In the genomic region with DNA sequence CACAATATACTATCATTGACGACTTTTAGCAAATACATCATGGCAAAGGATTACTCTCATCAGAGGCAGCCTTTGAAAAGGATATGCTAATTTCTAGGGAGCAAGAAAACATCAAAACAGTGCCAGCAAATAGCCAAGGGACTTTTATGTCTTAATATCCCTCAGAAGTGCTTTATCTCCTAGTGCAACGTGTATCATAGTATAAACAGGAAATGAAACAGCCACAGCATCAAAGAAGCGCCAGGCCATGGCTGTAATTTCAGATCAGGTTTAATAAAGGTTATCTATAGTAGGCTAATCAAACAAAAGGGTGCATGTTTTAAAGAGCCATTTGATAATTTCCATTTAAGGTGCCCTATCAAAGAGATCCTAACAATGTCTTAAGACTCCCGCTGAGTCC, we compare ENCODE assay signal across 26 cellular contexts.
"Had no signal": no experiment of that assay in that cellular context is flagged by ENCODE, and none has a peak within 500 bp of the region (broad histone marks: within the 10 kb centered on the region; RNA-seq: fewer than 3 reads in every experiment).

No MANE protein-coding gene starts in this region.

- H3K27ac ChIP-seq: foreskin keratinocyte, lower lobe of right lung, uterus had no signal

- DNase-seq: activated CD4-positive, alpha-beta T cell treated with anti-CD3 and anti-CD28 coated beads for 1 hour; activated CD8-positive, alpha-beta memory T cell treated with anti-CD3 and anti-CD28 coated beads for 24 hours; activated CD8-positive, alpha-beta memory T cell treated with anti-CD3 and anti-CD28 coated beads, Interleukin-2, amount 50 U/mL, for 48 hours; activated naive CD4-positive, alpha-beta T cell treated with anti-CD3 and anti-CD28 coated beads for 36 hours; activated naive CD8-positive, alpha-beta T cell treated with anti-CD3 and anti-CD28 coated beads, Interleukin-2, amount 10 ng/mL, durations not matched to agents 7 days and 5 days; activated T-cell treated with anti-CD3 and anti-CD28 coated beads, Interleukin-2, amount 50 U/mL, for 4 hours; amygdala; cerebellar nuclear complex; cortex of kidney; effector CD4-positive, alpha-beta T cell; erythroblast; foreskin keratinocyte; kidney; lower lobe of right lung; mesendoderm; naive thymus-derived CD4-positive, alpha-beta T cell; occipital lobe; posterior cingulate gyrus; stimulated activated CD4-positive, alpha-beta T cell treated with anti-CD3 and anti-CD28 coated beads, Interleukin-15, amount 100 ng/mL, for 24 hours; stimulated activated CD8-positive, alpha-beta memory T cell treated with anti-CD3 and anti-CD28 coated beads, Interleukin-4, amount 100 ng/mL, for 48 hours; stimulated activated naive B cell treated with anti-CD40 and anti-IgM and Interleukin-4, amounts not matched to agents 10 μg/mL and 1 μg/mL and 100 μg/mL, for 72 hours; trophoblast cell; uterus had no signal

- H3K36me3 ChIP-seq: lower lobe of right lung, uterus had no signal

- H3K4me3 ChIP-seq: lower lobe of right lung, smooth muscle cell, uterus had no signal

- H3K4me1 ChIP-seq: foreskin keratinocyte, lower lobe of right lung, uterus had no signal

- ATAC-seq: activated T-cell treated with anti-CD3 and anti-CD28 coated beads, Interleukin-2, amount 50 U/mL, for 4 hours; foreskin keratinocyte; left lobe of liver; lower lobe of right lung; naive thymus-derived CD4-positive, alpha-beta T cell; sciatic nerve; stimulated activated naive B cell treated with anti-CD40 and anti-IgM and Interleukin-4, amounts not matched to agents 10 μg/mL and 1 μg/mL and 100 μg/mL, for 72 hours had no signal

- H3K9me3 ChIP-seq: lower lobe of right lung, uterus had no signal

- H3K27me3 ChIP-seq: foreskin keratinocyte, uterus had no signal
